Comparison of ENCODE assay signal across 2 cellular contexts in the genomic region with DNA sequence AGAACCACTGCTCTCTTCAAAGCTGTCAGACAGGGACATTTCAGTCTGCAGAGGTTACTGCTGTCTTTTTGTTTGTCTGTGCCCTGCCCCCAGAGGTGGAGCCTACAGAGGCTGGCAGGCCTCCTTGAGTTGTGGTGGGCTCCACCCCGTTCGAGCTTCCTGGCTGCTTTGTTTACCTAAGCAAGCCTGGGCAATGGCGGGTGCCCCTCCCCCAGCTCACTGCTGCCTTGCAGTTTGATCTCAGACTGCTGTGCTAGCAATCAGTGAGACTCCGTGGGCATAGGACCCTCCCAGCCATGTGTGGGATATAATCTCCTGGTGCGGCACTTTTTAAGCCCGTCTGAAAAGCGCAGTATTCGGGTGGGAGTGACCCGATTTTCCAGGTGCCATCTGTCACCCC. TPM values are rescaled to one million over a fixed set of nuclear protein-coding genes. Genes with fewer than 3 reads are reported as not detected.
"Had no signal": no experiment of that assay in that cellular context is flagged by ENCODE, and none has a peak within 500 bp of the region (broad histone marks: within the 10 kb centered on the region; RNA-seq: fewer than 3 reads in every experiment).

No MANE protein-coding gene starts in this region.

RNA-seq across cellular contexts. Expression of a gene that starts 17.3 kb away (rescaled TPM):
- total RNA-seq: endothelial cell of umbilical vein, pulmonary artery endothelial cell had no signal
